8 cellular contexts compared by ENCODE assay signal in genomic region chr2:162126145-162126926, GRCh38. TPM values are rescaled to one million over a fixed set of nuclear protein-coding genes. Genes with fewer than 3 reads are reported as not detected.
DNase-seq lines count a peak whose midpoint lies in the region; ATAC-seq, FAIRE-seq and TF ChIP-seq lines count a peak whose summit lies in the region.

No MANE protein-coding gene starts in this region.

- TF ChIP-seq CTCF in fibroblast of villous mesenchyme (IDR thresholded peaks at IDR 0.05; ENCODE audit: insufficient read depth, low read depth, low read length) (no peak), Peyer's patch (IDR thresholded peaks at IDR 0.05) (no peak), HFFc6 (IDR thresholded peaks at IDR 0.05) (no peak)

- H3K27ac Mint-ChIP-seq in HFFc6, result no peak overlapping the region

- H3K4me1 ChIP-seq in Peyer's patch, result no peaks in the 10 kb centered on the region

- FAIRE-seq in GM18507 (lab: Jason Lieb, UNC), result peak; percentile 80

- peaks cover 4% of the 10 kb centered on the region; the same call in 1 of the 2 replicates for H3K36me3 Mint-ChIP-seq in HFFc6 (ENCODE audit: low read depth)

- DNase-seq in GM18507 (ENCODE audit: extremely low spot score, insufficient read length, low read depth) (peak; percentile 9), fibroblast of villous mesenchyme (ENCODE audit: low read depth) (peak; percentile 77), Peyer's patch (no peak), NCI-H748 (lab: John Stamatoyannopoulos, UW; ENCODE audit: unreplicated experiment) (no peak), HFFc6 (no peak), SW 1271 (lab: John Stamatoyannopoulos, UW) (no peak)

- H3K4me1 Mint-ChIP-seq in HFFc6 (ENCODE audit: low read depth), result peaks cover 25% of the 10 kb centered on the region

- H3K9me3 Mint-ChIP-seq in HFFc6, result 0 out of 2 replicates have a peak, but pooled peaks cover 3% of the 10 kb centered on the region

- no peak for TF ChIP-seq POLR2A in Peyer's patch (IDR thresholded peaks at IDR 0.05)

- H3K9me3 ChIP-seq in Peyer's patch, result no peaks in the 10 kb centered on the region

- H3K4me3 ChIP-seq in fibroblast of villous mesenchyme (ENCODE audit: low read depth, low read length) (no peak overlapping the region), Peyer's patch (no peak overlapping the region)

- no peaks in the 10 kb centered on the region for H3K36me3 ChIP-seq in Peyer's patch

- no peaks in the 10 kb centered on the region for H3K27me3 ChIP-seq in Peyer's patch

- peak; percentile 88 for ATAC-seq in GM21619 (IDR thresholded peaks at IDR 0.05; ENCODE audit: unreplicated experiment)
- peak; percentile 95 for ATAC-seq in HG03571 (IDR thresholded peaks at IDR 0.05; ENCODE audit: unreplicated experiment)

- H3K27ac ChIP-seq in Peyer's patch, result no peak overlapping the region

- no peak overlapping the region for H3K4me3 Mint-ChIP-seq in HFFc6

- peaks cover 9% of the 10 kb centered on the region for H3K27me3 Mint-ChIP-seq in HFFc6 (ENCODE audit: insufficient read depth)

RNA-seq across cellular contexts. Expression of gene GCG, which starts 25.7 kb away (rescaled TPM):
- total RNA-seq in fibroblast of villous mesenchyme, result not detected in 2 replicates
- 100 to 1,000 TPM in 2 of 4 donors, 10 to 100 TPM in 1, 1 to 10 TPM in 1; 5.0 to 209 (median 88.5) TPM for total RNA-seq in Peyer's patch
- total RNA-seq in HFFc6 (2021; fragmentation: NEBNext Ultra II Directional; extraction: Animal tissue kit (Norgen Biotek cat#: 25700)), result not detected

RNA-seq across cellular contexts. Expression of gene DPP4, which starts 52.3 kb away (rescaled TPM):
- total RNA-seq in fibroblast of villous mesenchyme (58.6 and 130 TPM in 2 replicates), Peyer's patch (100 to 1,000 TPM in 3 of 4 donors, 10 to 100 TPM in 1; 17.3 to 447 (median 178) TPM)
- 10 to 100 TPM; 30.7 to 44.1 (median 36.4) TPM for total RNA-seq in HFFc6 (2021; fragmentation: NEBNext Ultra II Directional; extraction: Animal tissue kit (Norgen Biotek cat#: 25700))

Comparison
In these comparisons a context has a peak if more than half of its experiments do, and no peak if none do; other contexts are left out.
1. DNase-seq: peak in GM18507 (single experiment) and fibroblast of villous mesenchyme (single experiment); none in Peyer's patch (0 of 3), NCI-H748 (single experiment), HFFc6 (single experiment) and SW 1271 (0 of 2).